12 cellular contexts compared by ENCODE assay signal in genomic region chr2:177171418-177171865, GRCh38. TPM values are rescaled to one million over a fixed set of nuclear protein-coding genes. Genes with fewer than 3 reads are reported as not detected.
DNase-seq lines count a peak whose midpoint lies in the region; ATAC-seq and TF ChIP-seq lines count a peak whose summit lies in the region.
"Had no signal": no experiment of that assay in that cellular context is flagged by ENCODE, and none has a peak within 500 bp of the region (broad histone marks: within the 10 kb centered on the region; RNA-seq: fewer than 3 reads in every experiment).

No MANE protein-coding gene starts in this region.

- no peak overlapping the region for H2BK20ac ChIP-seq in H9 (ENCODE audit: low read depth, low read length, poor library complexity, severe bottlenecking)

- no peak overlapping the region for H2BK15ac ChIP-seq in H9 (ENCODE audit: low read depth, low read length)

- H3K79me2 ChIP-seq in H9 (ENCODE audit: insufficient read depth, low read length) (no peaks in the 10 kb centered on the region), parathyroid adenoma (no peaks in the 10 kb centered on the region)

- no peak overlapping the region for H3K27ac Mint-ChIP-seq in H9

- no peak overlapping the region for H2AK5ac ChIP-seq in H9 (ENCODE audit: insufficient read length, low read length)

- H3K36me3 ChIP-seq in Panc1 (ENCODE audit: control insufficient read depth, insufficient read depth, low read length) (no peaks in the 10 kb centered on the region), esophagus (ENCODE audit: control insufficient read depth in 2 of 2, insufficient read depth in 2 of 2, low read length in 1 of 2) (no peaks in the 10 kb centered on the region), parathyroid adenoma (ENCODE audit: control insufficient read depth, insufficient read depth, low read length) (no peaks in the 10 kb centered on the region), tibial nerve (no peaks in the 10 kb centered on the region)

- no peaks in the 10 kb centered on the region for H3K79me1 ChIP-seq in H9 (ENCODE audit: insufficient read depth, low read depth, low read length, poor library complexity, severe bottlenecking)

- no peak for TF ChIP-seq POLR2A in tibial nerve (IDR thresholded peaks at IDR 0.05)

- H3K23ac ChIP-seq in H9 (ENCODE audit: insufficient read length, low read depth, low read length): no peak overlapping the region

- no peak overlapping the region for H4K91ac ChIP-seq in H9 (ENCODE audit: insufficient read length, low read depth, low read length)

- no peak overlapping the region for H3K14ac ChIP-seq in H9 (ENCODE audit: insufficient read depth, low read length)

- no peaks in the 10 kb centered on the region for H3K36me3 Mint-ChIP-seq in H9 (ENCODE audit: insufficient read depth in 1 of 3, low read depth in 3 of 3)

- no peaks in the 10 kb centered on the region for H4K20me1 ChIP-seq in H9 (ENCODE audit: control insufficient read depth, insufficient read depth, insufficient read length)

- H2BK12ac ChIP-seq in H9 (ENCODE audit: insufficient read length, low read depth, low read length): no peak overlapping the region

- H3K9me3 ChIP-seq in H9 (ENCODE audit: control insufficient read depth, low read depth, low read length) (no peaks in the 10 kb centered on the region), Panc1 (ENCODE audit: control insufficient read depth, insufficient read depth, low read depth, low read length) (no peaks in the 10 kb centered on the region), esophagus (ENCODE audit: control insufficient read depth in 2 of 2, insufficient read depth in 1 of 2, low read depth in 1 of 2, low read length in 1 of 2) (no peaks in the 10 kb centered on the region), parathyroid adenoma (ENCODE audit: control insufficient read depth, low read length) (no peaks in the 10 kb centered on the region), tibial nerve (no peaks in the 10 kb centered on the region)

- no peak overlapping the region for H3K4ac ChIP-seq in H9 (ENCODE audit: low read depth, low read length)

- H4K8ac ChIP-seq in H9 (replicated peaks; ENCODE audit: insufficient read length, low read depth, low read length): no peak overlapping the region

- H3K56ac ChIP-seq in H9 (ENCODE audit: insufficient read length, low read depth, low read length): no peak overlapping the region

- H3K23me2 ChIP-seq in H9 (ENCODE audit: insufficient read length, low read depth, low read length, poor library complexity, severe bottlenecking): no peaks in the 10 kb centered on the region

- no peak overlapping the region for H2BK5ac ChIP-seq in H9 (ENCODE audit: insufficient read length, low read length)

- BruUV-seq in Panc1 (replicated peaks; lab: Mats Ljungman, UMichigan): no TSS peak

- intact Hi-C loops in Panc1 (cut with micrococcal nuclease; ENCODE audit: unreplicated experiment): no loop called here

- no peak for TF ChIP-seq EP300 in tibial nerve (IDR thresholded peaks at IDR 0.05)

- H3K4me3 ChIP-seq in Panc1 (ENCODE audit: low read depth in 2 of 2, low read length in 2 of 2) (no peak overlapping the region), esophagus (ENCODE audit: low read depth in 1 of 2, low read length in 2 of 2) (no peak overlapping the region), parathyroid adenoma (ENCODE audit: low read depth, low read length) (no peak overlapping the region), tibial nerve (no peak overlapping the region)

- peaks cover 3% of the 10 kb centered on the region; the same call in 1 of the 2 replicates for H3K4me1 ChIP-seq in H9 (ENCODE audit: insufficient read depth, low read length)
- H3K4me1 ChIP-seq in Panc1 (ENCODE audit: control insufficient read depth, insufficient read depth, low read length): peaks cover 65% of the 10 kb centered on the region
- H3K4me1 ChIP-seq in esophagus (ENCODE audit: control insufficient read depth in 2 of 2, insufficient read depth in 2 of 2, low read length in 1 of 2): peaks cover 0 to 3% of the 10 kb centered on the region in 2 donors
- H3K4me1 ChIP-seq in parathyroid adenoma: peaks cover 13% of the 10 kb centered on the region
- peaks cover 0 to 2% (median under 1%) of the 10 kb centered on the region in 4 donors for H3K4me1 ChIP-seq in tibial nerve

- peak overlapping the region; percentile 29 for H2AFZ ChIP-seq in H9 (ENCODE audit: low read length)
- peak overlapping the region; percentile 47 for H2AFZ ChIP-seq in parathyroid adenoma

- no peak overlapping the region for H4K5ac ChIP-seq in H9 (ENCODE audit: insufficient read length, low read depth, low read length)

- no peaks in the 10 kb centered on the region for H3K27me3 Mint-ChIP-seq in H9 (ENCODE audit: low read depth)

- TF ChIP-seq CTCF in H9 (conservative IDR thresholded peaks at IDR 0.05): no peak
- no peak for TF ChIP-seq CTCF in Panc1 (IDR thresholded peaks at IDR 0.05)
- no peak for TF ChIP-seq CTCF in parathyroid adenoma (IDR thresholded peaks at IDR 0.05)
- no peak for TF ChIP-seq CTCF in tibial nerve (IDR thresholded peaks at IDR 0.05)

- H3K9ac ChIP-seq in H9 (ENCODE audit: extremely low read depth, insufficient read length, low read length) (no peak overlapping the region), parathyroid adenoma (no peak overlapping the region)

- no peaks in the 10 kb centered on the region for H3K27me3 ChIP-seq in H9 (ENCODE audit: insufficient read depth, low read length)
- no peaks in the 10 kb centered on the region for H3K27me3 ChIP-seq in Panc1 (ENCODE audit: control insufficient read depth, insufficient read depth, low read length)
- H3K27me3 ChIP-seq in esophagus (ENCODE audit: control insufficient read depth in 1 of 2, insufficient read depth in 2 of 2, low read length in 2 of 2): no peaks in the 10 kb centered on the region
- no peaks in the 10 kb centered on the region for H3K27me3 ChIP-seq in parathyroid adenoma (ENCODE audit: control insufficient read depth, insufficient read depth, low read length)
- no peaks in the 10 kb centered on the region for H3K27me3 ChIP-seq in tibial nerve

- no peak overlapping the region for H2BK120ac ChIP-seq in H9 (ENCODE audit: low read depth, low read length, poor library complexity, severe bottlenecking)

- POLR2A ChIA-PET in Panc1 (lab: Charles Lee): no interaction called here

- no peak overlapping the region for H3K27ac ChIP-seq in H9 (ENCODE audit: insufficient read length, low read depth, low read length)
- H3K27ac ChIP-seq in Panc1 (ENCODE audit: low read length): peak overlapping the region; percentile 99
- H3K27ac ChIP-seq in esophagus (ENCODE audit: low read depth in 2 of 2, low read length in 1 of 2): peak overlapping the region; percentile 76 to 92
- H3K27ac ChIP-seq in parathyroid adenoma: no peak overlapping the region
- no peak overlapping the region for H3K27ac ChIP-seq in tibial nerve

- no peak overlapping the region for H3T11ph ChIP-seq in H9 (ENCODE audit: low read length)

- no peak overlapping the region for H3K4me3 Mint-ChIP-seq in H9

- no peaks in the 10 kb centered on the region for H3K9me3 Mint-ChIP-seq in H9

- H3K4me2 ChIP-seq in H9 (ENCODE audit: insufficient read depth, insufficient read length, low read length): no peak overlapping the region
- no peak overlapping the region for H3K4me2 ChIP-seq in parathyroid adenoma (ENCODE audit: low read length)

- peaks cover 34 to 37% of the 10 kb centered on the region in 2 experiments for H3K4me1 Mint-ChIP-seq in H9

- no peak overlapping the region for H3K18ac ChIP-seq in H9 (ENCODE audit: insufficient read length, low read depth, low read length)

- no CpG with 5 or more reads among the region's 4 CpGs for WGBS in H9 (ENCODE audit: extremely low coverage, insufficient read length, low lambda C conversion rate)
- WGBS in esophagus, 2 donors: 48 to 60% methylated on average over 4 of the region's 4 CpGs
- WGBS in tibial nerve, 2 donors: 70 to 83% methylated on average over 4 of the region's 4 CpGs

- DNase-seq in H9: no peak
- DNase-seq in Panc1 (ENCODE audit: low read depth, low spot score): no peak
- DNase-seq in activated T-cell treated with anti-CD3 and anti-CD28 coated beads for 4 hours: no peak
- no peak for DNase-seq in tibial nerve (ENCODE audit: low spot score in 2 of 2)
- no peak for DNase-seq in cortex of kidney (lab: John Stamatoyannopoulos, UW)
- DNase-seq: activated naive CD4-positive, alpha-beta T cell; effector memory CD4-positive, alpha-beta T cell; GOT3; NCI-H2227 treated with DMSO at 0.1 percent for 48 hours had no signal

- no peak for ATAC-seq in Panc1
- ATAC-seq in GM21381 (IDR thresholded peaks at IDR 0.05; ENCODE audit: unreplicated experiment): no peak

- in situ Hi-C loops in Panc1 (cut with HindIII; ENCODE audit: low pct_unique_long_range_greater_than_20kb, low sequenced_read_pairs): no loop called here

- CTCF ChIA-PET in Panc1 (lab: Charles Lee): no interaction called here

RNA-seq across cellular contexts. Expression of gene HNRNPA3, which starts 41.2 kb away (rescaled TPM):
- total RNA-seq in H9 (2021) (405 and 419 TPM in 2 replicates), Panc1 (2021; ENCODE audit: unreplicated experiment) (228 TPM), tibial nerve (100 to 1,000 TPM in 1 of 4 donors, 10 to 100 TPM in 3; 77.3 to 102 (median 94.4) TPM)
- 326 TPM for polyA plus RNA-seq in Panc1 (2012; ENCODE audit: insufficient read length)
- polyA plus RNA-seq in esophagus: 100 to 1,000 TPM; 202 to 240 TPM

Comparison
In these comparisons a context has a peak if more than half of its experiments do, and no peak if none do; other contexts are left out.
1. H3K27ac ChIP-seq: peak in Panc1 (single experiment) and esophagus (2 of 2); none in H9 (single experiment), parathyroid adenoma (single experiment) and tibial nerve (0 of 4).